ENCODE assay signal across 8 cellular contexts in the genomic region with DNA sequence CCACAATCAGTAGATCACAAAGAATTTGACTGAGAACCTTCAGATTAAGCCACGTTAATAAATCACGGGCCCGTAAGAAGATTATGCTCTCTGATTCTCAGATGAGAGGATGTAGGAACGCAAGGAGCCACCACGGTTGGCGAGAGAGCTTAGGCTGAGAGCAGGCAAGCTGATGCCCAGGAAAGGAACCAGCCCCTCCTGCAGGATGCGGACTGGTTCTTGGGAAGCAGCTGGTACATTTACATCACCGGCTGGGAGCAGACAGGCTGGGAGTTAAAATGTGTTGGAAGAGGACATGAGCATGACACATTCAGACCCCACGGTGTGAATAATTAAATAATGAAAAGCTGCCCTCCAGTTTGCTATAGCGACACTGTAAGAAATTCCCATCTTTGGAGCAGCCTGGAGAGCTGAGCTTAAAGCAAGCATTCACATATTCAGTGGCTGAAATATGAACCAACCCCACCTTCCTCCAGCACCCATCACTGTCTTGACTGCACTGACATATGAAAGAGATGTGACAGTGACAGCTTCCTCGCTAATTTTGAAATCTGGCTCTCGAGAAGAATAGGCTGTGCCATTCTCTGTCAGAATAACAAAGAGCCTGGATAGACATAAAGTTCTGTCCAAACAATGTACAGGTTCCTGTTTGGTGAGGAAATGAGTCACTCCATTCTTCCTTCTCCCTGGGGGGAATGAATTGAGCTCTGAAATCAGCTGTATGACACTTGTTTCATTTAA. TPM values are rescaled to one million over a fixed set of nuclear protein-coding genes. Genes with fewer than 3 reads are reported as not detected.
DNase-seq lines count a peak whose midpoint lies in the region; ATAC-seq, FAIRE-seq and TF ChIP-seq lines count a peak whose summit lies in the region.

No MANE protein-coding gene starts in this region.

- H3K9me3 ChIP-seq in H1 (ENCODE audit: insufficient read depth in 2 of 2, low read depth in 1 of 2, low read length in 1 of 2), result no peaks in the 10 kb centered on the region
- H3K9me3 ChIP-seq in neural cell (ENCODE audit: low read length), result no peaks in the 10 kb centered on the region

- no peak for FAIRE-seq in H1 (lab: Jason Lieb, UNC)
- no peak for FAIRE-seq in frontal cortex (lab: Jason Lieb, UNC)

- CTCF ChIA-PET in H1 (lab: Charles Lee; ENCODE audit: partially characterized antibody), result interaction anchor here (0.6 to 1.4 kb wide), 8 partner anchors 11 to 115 kb away, joined by 3 to 5 read pairs (median 3); no protein-coding TSS in a partner anchor

- TF ChIP-seq RAD21 in H1 (IDR thresholded peaks at IDR 0.05 in 1 of 2, conservative IDR thresholded peaks at IDR 0.05 in 1 of 2; ENCODE audit: low read depth in 2 of 2, low read length in 2 of 2) (peak; percentile 24 to 40; a peak in 2 of 4 replicates), neural cell (conservative IDR thresholded peaks at IDR 0.05) (peak; percentile 7)

- H4K8ac ChIP-seq in H1 (ENCODE audit: extremely low read depth, insufficient read depth, low read length), result no peak overlapping the region

- H3K79me2 ChIP-seq in H1 (ENCODE audit: control insufficient read depth in 1 of 2, insufficient read depth in 2 of 2, low read length in 2 of 2) (no peaks in the 10 kb centered on the region), neural cell (replicated peaks; ENCODE audit: insufficient read depth, low read length) (no peaks in the 10 kb centered on the region)

- TF ChIP-seq POLR2A in H1 (IDR thresholded peaks at IDR 0.05; ENCODE audit: control extremely low read depth in 1 of 2, low read depth in 2 of 2, low read length in 2 of 2), result no peak

- ATAC-seq in activated naive CD4-positive, alpha-beta T cell treated with anti-CD3 and anti-CD28 coated beads, Interleukin-2, amount 50 U/mL, for 72 hours, result no peak
- no peak for ATAC-seq in left colon

- no peak overlapping the region for H2BK20ac ChIP-seq in H1 (ENCODE audit: low read length)

- peak; percentile 95 for DNase-seq in G401 (ENCODE audit: low spot score)
- DNase-seq in NCI-H748 (lab: John Stamatoyannopoulos, UW; ENCODE audit: unreplicated experiment), result peak; percentile 49
- DNase-seq in H1 (ENCODE audit: low read depth in 1 of 2, low spot score in 2 of 2), result no peak
- DNase-seq in activated naive CD4-positive, alpha-beta T cell treated with anti-CD3 and anti-CD28 coated beads, Interleukin-2, amount 50 U/mL, for 72 hours (ENCODE audit: low spot score in 2 of 2), result no peak
- no peak for DNase-seq in left colon
- no peak for DNase-seq in frontal cortex (ENCODE audit: low spot score in 2 of 2)
- DNase-seq in activated naive CD4-positive, alpha-beta T cell treated with Interleukin-2 at 50 U/mL for 16 hours, result no peak

- no peaks in the 10 kb centered on the region; a peak in 1 of 7 replicates for H3K4me1 ChIP-seq in H1 (replicated peaks in 1 of 4; ENCODE audit: control insufficient read depth in 3 of 4, insufficient read depth in 4 of 4, low read length in 3 of 4)

- H3K23me2 ChIP-seq in H1 (ENCODE audit: low read depth, low read length), result no peaks in the 10 kb centered on the region

- no peak overlapping the region for H3K4me2 ChIP-seq in H1 (ENCODE audit: insufficient read depth in 1 of 2, low read depth in 2 of 2, low read length in 2 of 2)
- H3K4me2 ChIP-seq in neural cell (ENCODE audit: low read length), result peak overlapping the region; percentile 22

- no peaks in the 10 kb centered on the region for H3K9me2 ChIP-seq in neural cell (ENCODE audit: insufficient read depth, low read length)

- no peak overlapping the region for H2AFZ ChIP-seq in H1 (ENCODE audit: low read length)
- peak overlapping the region; percentile 59 for H2AFZ ChIP-seq in neural cell (ENCODE audit: low read depth, low read length)

- H2BK5ac ChIP-seq in H1 (ENCODE audit: low read depth, low read length), result no peak overlapping the region

- POLR2A ChIA-PET in H1 (lab: Charles Lee; ENCODE audit: partially characterized antibody), result no interaction called here

- intact Hi-C loops in left colon (cut with DNase I, micrococcal nuclease), result no loop called here

- in situ Hi-C loops in G401 (cut with HindIII; ENCODE audit: low sequenced_read_pairs), result no loop called here

- peak in 2 of 3 experiments; percentile 13 to 14; a peak in 2 of 4 replicates for TF ChIP-seq CTCF in H1 (IDR thresholded peaks at IDR 0.05; ENCODE audit: control extremely low read depth in 1 of 3, insufficient read depth in 1 of 3, low read depth in 1 of 3, low read length in 3 of 3)
- peak; percentile 26 for TF ChIP-seq CTCF in neural cell (IDR thresholded peaks at IDR 0.05; ENCODE audit: poor library complexity, severe bottlenecking)

- no peaks in the 10 kb centered on the region for H3K79me1 ChIP-seq in H1 (ENCODE audit: low read depth, low read length)

- H3K27ac ChIP-seq in H1 (ENCODE audit: low read depth, low read length) (no peak overlapping the region), neural cell (ENCODE audit: low read length) (peak overlapping the region; percentile 85)

- H3K4me3 ChIP-seq in H1 (ENCODE audit: extremely low read depth in 1 of 4, insufficient read depth in 2 of 4, low read depth in 3 of 4, low read length in 4 of 4), result no peak overlapping the region
- H3K4me3 ChIP-seq in neural cell (ENCODE audit: low read length), result peak overlapping the region; percentile 51

- H4K91ac ChIP-seq in H1 (replicated peaks; ENCODE audit: insufficient read length, low read length), result no peak overlapping the region

- H3K36me3 ChIP-seq in H1 (ENCODE audit: control insufficient read depth in 2 of 4, insufficient read depth in 4 of 4, low read length in 3 of 4) (no peaks in the 10 kb centered on the region), neural cell (ENCODE audit: insufficient read depth, low read length) (no peaks in the 10 kb centered on the region)

- H4K20me1 ChIP-seq in H1 (replicated peaks in 1 of 2; ENCODE audit: control insufficient read depth in 1 of 2, insufficient read depth in 2 of 2, low read length in 2 of 2), result no peaks in the 10 kb centered on the region
- no peaks in the 10 kb centered on the region for H4K20me1 ChIP-seq in neural cell (ENCODE audit: insufficient read depth)

- no peak overlapping the region for H2AK5ac ChIP-seq in H1 (ENCODE audit: low read depth, low read length)

- no peaks in the 10 kb centered on the region for H3K9me3 Mint-ChIP-seq in activated naive CD4-positive, alpha-beta T cell treated with anti-CD3 and anti-CD28 coated beads, Interleukin-2, amount 50 U/mL, for 72 hours

- H2BK15ac ChIP-seq in H1 (ENCODE audit: low read length), result no peak overlapping the region

- no peak overlapping the region for H2BK120ac ChIP-seq in H1 (replicated peaks; ENCODE audit: low read depth, low read length)

- H3K18ac ChIP-seq in H1 (ENCODE audit: extremely low read depth, low read length), result no peak overlapping the region

- H3K27ac Mint-ChIP-seq in activated naive CD4-positive, alpha-beta T cell treated with anti-CD3 and anti-CD28 coated beads, Interleukin-2, amount 50 U/mL, for 72 hours, result no peak overlapping the region

- H3K4ac ChIP-seq in H1 (replicated peaks; ENCODE audit: insufficient read length, low read depth, low read length), result no peak overlapping the region

- H4K5ac ChIP-seq in H1 (ENCODE audit: insufficient read length, low read depth, low read length), result no peak overlapping the region

- H3K23ac ChIP-seq in H1 (ENCODE audit: insufficient read length), result no peak overlapping the region

- H3K27me3 ChIP-seq in H1 (replicated peaks in 1 of 4; ENCODE audit: control insufficient read depth in 3 of 4, extremely low read depth in 1 of 4, insufficient read depth in 3 of 4, low read length in 3 of 4) (no peaks in the 10 kb centered on the region), neural cell (ENCODE audit: insufficient read depth, low read depth, low read length) (no peaks in the 10 kb centered on the region)

- no peak overlapping the region for H3K14ac ChIP-seq in H1 (ENCODE audit: insufficient read length)

- H2BK12ac ChIP-seq in H1 (ENCODE audit: low read depth, low read length), result no peak overlapping the region

- no peaks in the 10 kb centered on the region for H3F3A ChIP-seq in neural cell (ENCODE audit: insufficient read depth, low read length, poor library complexity, severe bottlenecking)

- H3K36me3 Mint-ChIP-seq in activated naive CD4-positive, alpha-beta T cell treated with anti-CD3 and anti-CD28 coated beads, Interleukin-2, amount 50 U/mL, for 72 hours, result no peaks in the 10 kb centered on the region

- H3K56ac ChIP-seq in H1 (replicated peaks; ENCODE audit: insufficient read length, low read depth, low read length), result no peak overlapping the region

- TF ChIP-seq EP300 in H1 (IDR thresholded peaks at IDR 0.05; ENCODE audit: borderline replicate concordance in 1 of 2, low read depth in 2 of 2, low read length in 2 of 2), result no peak
- TF ChIP-seq EP300 in neural cell (conservative IDR thresholded peaks at IDR 0.05; ENCODE audit: poor library complexity, severe bottlenecking), result peak; percentile 100

- WGBS in H1 (ENCODE audit: extremely low coverage in 1 of 2, insufficient coverage in 1 of 2, insufficient read length in 1 of 2, insufficient replicate concordance in 2 of 2, low coverage in 1 of 2, low lambda C conversion rate in 2 of 2, missing lambda C conversion rate in 1 of 2), 2 experiments, result 82% methylated on average over 12 of the region's 12 CpGs; no CpG with 5 or more reads in 1 of the 2 experiments

- H3K9ac ChIP-seq in H1 (replicated peaks in 1 of 4; ENCODE audit: extremely low read depth in 1 of 4, low read depth in 3 of 4, low read length in 3 of 4), result no peak overlapping the region
- peak overlapping the region; percentile 62 for H3K9ac ChIP-seq in neural cell (ENCODE audit: low read length)

TF ChIP-seq in H1, 55 proteins besides CTCF, POLR2A, EP300 and RAD21 (continues in another document):
- TF ChIP-seq CTBP2 (IDR thresholded peaks at IDR 0.05; ENCODE audit: borderline replicate concordance, insufficient read depth, insufficient read length, low read length), result no peak

RNA-seq across cellular contexts. Expression of gene LNX1, which starts 33.1 kb away (rescaled TPM):
- total RNA-seq in G401 (2014; rRNA removed; shearing (Covaris generic)), result 0.31 TPM in 1 of 2 replicates, not detected in the other
- total RNA-seq in H1 (2021; fragmentation: NEBNext Ultra II Directional; extraction: Animal tissue kit (Norgen Biotek cat#: 25700)), result 3.1 and 3.8 TPM in 2 replicates
- 2.7 TPM in 2 replicates for polyA plus RNA-seq in H1 (2011; rRNA removed)
- polyA plus RNA-seq in H1 (2011; cell fraction: cytosol; rRNA removed), result 3.3 TPM
- polyA plus RNA-seq in H1 (2011; cell fraction: nucleus; rRNA removed), result 7.2 TPM
- 2.1 to 3.7 TPM (median 3.1 TPM) in 4 replicates for polyA plus RNA-seq in H1 (2012, experiment 1 of 2)
- polyA plus RNA-seq in H1 (2012, experiment 2 of 2), result 1.2 TPM
- 2.9 TPM for polyA plus RNA-seq in H1 (2013, experiment 1 of 2)
- 3.0 TPM for polyA plus RNA-seq in H1 (2013, experiment 2 of 2)
- polyA minus RNA-seq in H1 (2011; rRNA and poly(A)+ RNA removed), result 11.0 and 15.6 TPM in 2 replicates
- 4.8 TPM for polyA minus RNA-seq in H1 (2011; cell fraction: cytosol; rRNA and poly(A)+ RNA removed)
- polyA minus RNA-seq in H1 (2011; cell fraction: nucleus; rRNA and poly(A)+ RNA removed), result 12.8 TPM
- 3.4 and 8.8 TPM in 2 replicates for polyA plus RNA-seq in neural cell
- polyA minus RNA-seq in neural cell, result 9.0 and 9.4 TPM in 2 replicates
- not detected for total RNA-seq in activated naive CD4-positive, alpha-beta T cell treated with anti-CD3 and anti-CD28 coated beads, Interleukin-2, amount 50 U/mL, for 72 hours
- 10 to 100 TPM; 17.5 to 18.4 TPM for total RNA-seq in left colon
- 67.7 TPM for total RNA-seq in frontal cortex

Comparison
In these comparisons a context has a peak if more than half of its experiments do, and no peak if none do; other contexts are left out.
1. DNase-seq: peak in G401 (single experiment) and NCI-H748 (single experiment); none in H1 (0 of 2), activated naive CD4-positive, alpha-beta T cell treated with anti-CD3 and anti-CD28 coated beads, Interleukin-2, amount 50 U/mL, for 72 hours (0 of 2), left colon (0 of 2), frontal cortex (0 of 2) and activated naive CD4-positive, alpha-beta T cell treated with Interleukin-2 at 50 U/mL for 16 hours (single experiment).